1 cellular context compared by ENCODE assay signal in genomic region chr6:157855325-157855724, GRCh38.
TF ChIP-seq lines count a peak whose summit lies in the region.

No MANE protein-coding gene starts in this region.

TF ChIP-seq in WTC11, 78 proteins besides CTCF, POLR2A, EP300 and RAD21 (continued from another document):
- TF ChIP-seq, protein P1, sequence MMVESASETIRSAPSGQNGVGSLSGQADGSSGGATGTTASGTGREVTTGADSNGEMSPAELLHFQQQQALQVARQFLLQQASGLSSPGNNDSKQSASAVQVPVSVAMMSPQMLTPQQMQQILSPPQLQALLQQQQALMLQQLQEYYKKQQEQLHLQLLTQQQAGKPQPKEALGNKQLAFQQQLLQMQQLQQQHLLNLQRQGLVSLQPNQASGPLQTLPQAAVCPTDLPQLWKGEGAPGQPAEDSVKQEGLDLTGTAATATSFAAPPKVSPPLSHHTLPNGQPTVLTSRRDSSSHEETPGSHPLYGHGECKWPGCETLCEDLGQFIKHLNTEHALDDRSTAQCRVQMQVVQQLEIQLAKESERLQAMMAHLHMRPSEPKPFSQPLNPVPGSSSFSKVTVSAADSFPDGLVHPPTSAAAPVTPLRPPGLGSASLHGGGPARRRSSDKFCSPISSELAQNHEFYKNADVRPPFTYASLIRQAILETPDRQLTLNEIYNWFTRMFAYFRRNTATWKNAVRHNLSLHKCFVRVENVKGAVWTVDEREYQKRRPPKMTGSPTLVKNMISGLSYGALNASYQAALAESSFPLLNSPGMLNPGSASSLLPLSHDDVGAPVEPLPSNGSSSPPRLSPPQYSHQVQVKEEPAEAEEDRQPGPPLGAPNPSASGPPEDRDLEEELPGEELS (CRISPR knock-in tag; IDR thresholded peaks at IDR 0.05) = no peak
- TF ChIP-seq SOX15 (CRISPR knock-in tag; IDR thresholded peaks at IDR 0.05) = no peak
- TF ChIP-seq RELA (CRISPR knock-in tag; IDR thresholded peaks at IDR 0.05; ENCODE audit: borderline replicate concordance) = no peak
- TF ChIP-seq ZNF281 (CRISPR knock-in tag; IDR thresholded peaks at IDR 0.05) = no peak
- TF ChIP-seq, protein P2, sequence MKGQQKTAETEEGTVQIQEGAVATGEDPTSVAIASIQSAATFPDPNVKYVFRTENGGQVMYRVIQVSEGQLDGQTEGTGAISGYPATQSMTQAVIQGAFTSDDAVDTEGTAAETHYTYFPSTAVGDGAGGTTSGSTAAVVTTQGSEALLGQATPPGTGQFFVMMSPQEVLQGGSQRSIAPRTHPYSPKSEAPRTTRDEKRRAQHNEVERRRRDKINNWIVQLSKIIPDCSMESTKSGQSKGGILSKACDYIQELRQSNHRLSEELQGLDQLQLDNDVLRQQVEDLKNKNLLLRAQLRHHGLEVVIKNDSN (CRISPR knock-in tag; IDR thresholded peaks at IDR 0.05) = no peak
